In genomic region chr1:25874635-25875153, GRCh38 we compare ENCODE assay signal across 8 cellular contexts. TPM values are rescaled to one million over a fixed set of nuclear protein-coding genes. Genes with fewer than 3 reads are reported as not detected.
A peak's percentile ranks its signal among the peaks of the same experiment; 100 is the strongest.
DNase-seq lines count a peak whose midpoint lies in the region; ATAC-seq and TF ChIP-seq lines count a peak whose summit lies in the region.

No MANE protein-coding gene starts in this region.

- H3K4me3 ChIP-seq in AG10803 (ENCODE audit: low read length) (peak overlapping the region; percentile 78), MM.1S (ENCODE audit: low read length) (peak overlapping the region; percentile 60), ectodermal cell (ENCODE audit: insufficient read depth, low read depth, low read length) (peak overlapping the region; percentile 61)

- no peaks in the 10 kb centered on the region for H3K9me3 ChIP-seq in MM.1S (replicated peaks; ENCODE audit: insufficient read depth, low read length)
- no peaks in the 10 kb centered on the region for H3K9me3 ChIP-seq in ectodermal cell (ENCODE audit: control insufficient read depth, low read length)

- no peaks in the 10 kb centered on the region for H4K20me1 ChIP-seq in MM.1S (ENCODE audit: insufficient read depth, low read length)

- no peaks in the 10 kb centered on the region for H3K9me2 ChIP-seq in MM.1S (replicated peaks; ENCODE audit: insufficient read depth, low read length)

- peak overlapping the region; percentile 29; the same call in 1 of the 2 replicates for H3K9ac ChIP-seq in MM.1S (ENCODE audit: low read length)

- no peaks in the 10 kb centered on the region for H3K79me2 ChIP-seq in MM.1S (ENCODE audit: low read length)

- H3K4me1 Mint-ChIP-seq in nephron progenitor cell: peaks cover 48% of the 10 kb centered on the region

- H3K27me3 Mint-ChIP-seq in nephron progenitor cell (ENCODE audit: low read depth, poor library complexity): peaks cover 14% of the 10 kb centered on the region

- no peak for DNase-seq in AG10803 (ENCODE audit: low read depth)
- DNase-seq in MM.1S: no peak
- DNase-seq in nephron progenitor cell: no peak
- DNase-seq in activated CD4-positive, CD25-positive, alpha-beta regulatory T cell treated with anti-CD3 and anti-CD28 coated beads, Interleukin-2, amount 50 U/mL, for 72 hours: no peak
- DNase-seq in NCI-H1417 treated with DMSO at 0.1 percent for 48 hours (lab: John Stamatoyannopoulos, UW): no peak
- DNase-seq in stimulated activated naive CD4-positive, alpha-beta T cell treated with Interleukin-2 at 50 U/mL for 16 hours (lab: John Stamatoyannopoulos, UW): no peak

- 51 to 52% methylated on average over 8 of the region's 8 CpGs for WGBS in ectodermal cell, 2 experiments

- H3K4me1 ChIP-seq in MM.1S (ENCODE audit: low read length): peaks cover 6% of the 10 kb centered on the region; the same call in 1 of the 2 replicates
- H3K4me1 ChIP-seq in ectodermal cell (ENCODE audit: control insufficient read depth, insufficient read depth, low read length): peaks cover 24% of the 10 kb centered on the region

- H3K27me3 ChIP-seq in MM.1S (replicated peaks; ENCODE audit: insufficient read depth, low read length): peaks cover 9% of the 10 kb centered on the region; the same call in 1 of the 2 replicates
- peaks cover 29% of the 10 kb centered on the region for H3K27me3 ChIP-seq in ectodermal cell (ENCODE audit: control insufficient read depth, insufficient read depth, low read length, poor library complexity, severe bottlenecking)

- H2AFZ ChIP-seq in MM.1S (ENCODE audit: low read length): peak overlapping the region; percentile 80

- no peaks in the 10 kb centered on the region for H3F3A ChIP-seq in MM.1S (ENCODE audit: insufficient read depth, low read length)

- no peak for TF ChIP-seq CTCF in AG10803 (conservative IDR thresholded peaks at IDR 0.05; ENCODE audit: low read length)
- no peak for TF ChIP-seq CTCF in MM.1S (IDR thresholded peaks at IDR 0.05; ENCODE audit: low read length)
- no peak for TF ChIP-seq CTCF in nephron progenitor cell (IDR thresholded peaks at IDR 0.05)

- H3K4me3 Mint-ChIP-seq in nephron progenitor cell: peak overlapping the region; percentile 89

- H3K9me3 Mint-ChIP-seq in nephron progenitor cell: no peaks in the 10 kb centered on the region

- no peaks in the 10 kb centered on the region for H3K36me3 ChIP-seq in MM.1S (replicated peaks; ENCODE audit: insufficient read depth, low read length)
- no peaks in the 10 kb centered on the region for H3K36me3 ChIP-seq in ectodermal cell (ENCODE audit: control insufficient read depth, insufficient read depth, low read length)

- peak overlapping the region; percentile 86 for H3K27ac Mint-ChIP-seq in nephron progenitor cell

- no peak for ATAC-seq in esophagus mucosa

- peak overlapping the region; percentile 86 for H3K4me2 ChIP-seq in MM.1S (ENCODE audit: low read depth, low read length)

- H3K36me3 Mint-ChIP-seq in nephron progenitor cell (ENCODE audit: low read depth): no peaks in the 10 kb centered on the region

- H3K27ac ChIP-seq in MM.1S (ENCODE audit: low read length) (no peak overlapping the region), ectodermal cell (ENCODE audit: insufficient read depth, low read depth, low read length, poor library complexity, severe bottlenecking) (no peak overlapping the region)

RNA-seq across cellular contexts. Expression of gene PAQR7, which starts 0.8 kb away (rescaled TPM):
- polyA plus RNA-seq in ectodermal cell (2013, experiment 1 of 4): 9.5 TPM
- 9.3 TPM for polyA plus RNA-seq in ectodermal cell (2013, experiment 2 of 4)
- polyA plus RNA-seq in ectodermal cell (2013, experiment 3 of 4): 6.2 TPM
- 6.9 TPM for polyA plus RNA-seq in ectodermal cell (2013, experiment 4 of 4)
- total RNA-seq in esophagus mucosa: 11.1 TPM

RNA-seq across cellular contexts. Expression of gene AUNIP, which starts 15.4 kb away (rescaled TPM):
- 14.9 TPM for polyA plus RNA-seq in ectodermal cell (2013, experiment 1 of 4)
- polyA plus RNA-seq in ectodermal cell (2013, experiment 2 of 4): 15.2 TPM
- 13.6 TPM for polyA plus RNA-seq in ectodermal cell (2013, experiment 3 of 4)
- polyA plus RNA-seq in ectodermal cell (2013, experiment 4 of 4): 11.6 TPM
- total RNA-seq in esophagus mucosa: 3.3 TPM

RNA-seq across cellular contexts. Expression of gene STMN1, which starts 31.5 kb away (rescaled TPM):
- 892 TPM for polyA plus RNA-seq in ectodermal cell (2013, experiment 1 of 4)
- polyA plus RNA-seq in ectodermal cell (2013, experiment 2 of 4): 876 TPM
- 881 TPM for polyA plus RNA-seq in ectodermal cell (2013, experiment 3 of 4)
- 1,000 TPM for polyA plus RNA-seq in ectodermal cell (2013, experiment 4 of 4)
- 110 TPM for total RNA-seq in esophagus mucosa

RNA-seq across cellular contexts. Expression of gene MTFR1L, which starts 54.9 kb away (rescaled TPM):
- polyA plus RNA-seq in ectodermal cell (2013, experiment 1 of 4): 41.5 TPM
- polyA plus RNA-seq in ectodermal cell (2013, experiment 2 of 4): 45.8 TPM
- polyA plus RNA-seq in ectodermal cell (2013, experiment 3 of 4): 36.0 TPM
- 43.3 TPM for polyA plus RNA-seq in ectodermal cell (2013, experiment 4 of 4)
- total RNA-seq in esophagus mucosa: 20.6 TPM
